Comparison of ENCODE assay signal across 23 cellular contexts in the genomic region with DNA sequence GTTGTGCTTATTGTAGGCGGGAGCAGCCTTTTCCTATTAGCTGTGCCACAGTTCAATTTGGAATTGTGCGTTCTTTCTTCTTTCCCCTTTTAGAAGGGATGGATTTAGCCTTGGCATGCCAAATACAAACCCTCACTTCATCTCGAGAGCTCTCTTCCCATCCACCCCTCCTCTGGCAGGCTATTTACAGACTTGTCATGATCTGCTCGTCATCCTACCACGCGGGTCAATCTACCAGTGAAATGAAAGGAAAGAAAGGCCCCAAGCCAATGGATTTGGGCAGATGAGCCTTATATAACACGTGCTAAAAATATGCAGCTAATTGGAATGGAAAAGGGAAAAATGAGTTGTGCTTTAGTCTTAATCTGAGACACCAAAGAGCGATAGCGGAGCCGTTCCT.
A peak's percentile ranks its signal among the peaks of the same experiment; 100 is the strongest.
DNase-seq lines count a peak whose midpoint lies in the region; ATAC-seq and TF ChIP-seq lines count a peak whose summit lies in the region.
"Had no signal": no experiment of that assay in that cellular context is flagged by ENCODE, and none has a peak within 500 bp of the region (broad histone marks: within the 10 kb centered on the region; RNA-seq: fewer than 3 reads in every experiment).

No MANE protein-coding gene starts in this region.

- no TSS peak for BruUV-seq in mammary epithelial cell (replicated peaks; lab: Mats Ljungman, UMichigan)

- DNase-seq in CD14-positive monocyte (ENCODE audit: low spot score) (no peak), cerebellum (ENCODE audit: low spot score) (peak; percentile 94), left cardiac atrium (peak; percentile 63), putamen (ENCODE audit: low spot score) (peak; percentile 88), mammary epithelial cell (no peak)
- no peak for DNase-seq in effector CD4-positive, alpha-beta T cell
- DNase-seq: activated CD4-positive, alpha-beta T cell treated with anti-CD3 and anti-CD28 coated beads, Interleukin-2, amount 10 ng/mL, durations not matched to agents 7 days and 5 days; brain microvascular endothelial cell; dermis blood vessel endothelial cell; IMR-90; islet precursor cell; NCI-H1105 treated with DMSO at 0.1 percent for 48 hours; NCI-H2081 treated with DMSO at 0.1 percent for 48 hours; T-helper 17 cell had no signal

- H3K27me3 Mint-ChIP-seq in CD14-positive monocyte (ENCODE audit: low read depth in 3 of 3) = peaks cover 0 to 2% (median 0%) of the 10 kb centered on the region in 3 donors
- H3K27me3 Mint-ChIP-seq: activated CD4-positive, alpha-beta T cell treated with anti-CD3 and anti-CD28 coated beads, Interleukin-2, amount 10 ng/mL, durations not matched to agents 7 days and 5 days; activated naive CD8-positive, alpha-beta T cell; activated T-helper 17 cell treated with anti-CD3 and anti-CD28 coated beads, Interleukin-2, amount 50 U/mL, for 72 hours; T-helper 17 cell had no signal

- no peak overlapping the region for H2AFZ ChIP-seq in mammary epithelial cell (ENCODE audit: low read depth, low read length)

- H3K27me3 ChIP-seq in mammary epithelial cell (ENCODE audit: insufficient read depth, low read length) = no peaks in the 10 kb centered on the region
- H3K27me3 ChIP-seq: brain microvascular endothelial cell, vagina had no signal

- CTCF ChIA-PET in mammary epithelial cell (lab: Charles Lee; ENCODE audit: low non-redundant PET) = no interaction called here

- in situ Hi-C loops in mammary epithelial cell (cut with MboI; ENCODE audit: low sequenced_read_pairs in 2 of 2) = no loop called here

- 91% methylated on average over 9 of the region's 10 CpGs for WGBS in mammary epithelial cell (ENCODE audit: low coverage, missing lambda C conversion rate)

- peaks cover 20% of the 10 kb centered on the region for H3K4me1 Mint-ChIP-seq in CD14-positive monocyte
- H3K4me1 Mint-ChIP-seq: activated CD4-positive, alpha-beta T cell treated with anti-CD3 and anti-CD28 coated beads, Interleukin-2, amount 10 ng/mL, durations not matched to agents 7 days and 5 days; activated T-helper 17 cell treated with anti-CD3 and anti-CD28 coated beads, Interleukin-2, amount 50 U/mL, for 72 hours; T-helper 17 cell had no signal

- no peaks in the 10 kb centered on the region for H3K9me3 ChIP-seq in mammary epithelial cell (replicated peaks; ENCODE audit: insufficient read depth, low read length)
- H3K9me3 ChIP-seq: HAP-1, vagina had no signal

- no peak overlapping the region for H3K4me3 Mint-ChIP-seq in CD14-positive monocyte
- H3K4me3 Mint-ChIP-seq: activated CD4-positive, alpha-beta T cell treated with anti-CD3 and anti-CD28 coated beads, Interleukin-2, amount 10 ng/mL, durations not matched to agents 7 days and 5 days; activated naive CD8-positive, alpha-beta T cell; activated T-helper 17 cell treated with anti-CD3 and anti-CD28 coated beads, Interleukin-2, amount 50 U/mL, for 72 hours; T-helper 17 cell had no signal

- ATAC-seq in left cardiac atrium = peak; percentile 82 to 84
- ATAC-seq in GM21390 (IDR thresholded peaks at IDR 0.05; ENCODE audit: unreplicated experiment) = no peak
- no peak for ATAC-seq in HG02571 (IDR thresholded peaks at IDR 0.05; ENCODE audit: unreplicated experiment)
- ATAC-seq: activated T-helper 17 cell treated with anti-CD3 and anti-CD28 coated beads, Interleukin-2, amount 50 U/mL, for 72 hours; Panc1; sciatic nerve; T-helper 17 cell had no signal

- peaks cover 0 to 4% of the 10 kb centered on the region in 2 donors for H3K36me3 Mint-ChIP-seq in CD14-positive monocyte

- intact Hi-C loops in CD14-positive monocyte (cut with micrococcal nuclease) (no loop called here), left cardiac atrium (cut with DNase I) (no loop called here), mammary epithelial cell (cut with micrococcal nuclease) (no loop called here)

- dilution Hi-C loops in mammary epithelial cell (cut with HindIII; ENCODE audit: low sequenced_read_pairs) = loop anchor here (5.0 kb wide), 1 partner anchor 292 kb away; no protein-coding TSS in a partner anchor

- H4K20me1 ChIP-seq in mammary epithelial cell (ENCODE audit: insufficient read depth, low read length) = no peaks in the 10 kb centered on the region

- H3K79me2 ChIP-seq in mammary epithelial cell (ENCODE audit: insufficient read depth, low read length) = no peaks in the 10 kb centered on the region

- no peak overlapping the region for H3K4me3 ChIP-seq in mammary epithelial cell (replicated peaks in 1 of 3; ENCODE audit: insufficient read depth in 1 of 3, low read depth in 2 of 3, low read length in 3 of 3)
- H3K4me3 ChIP-seq: HAP-1, lung, vagina had no signal

- peaks cover 20% of the 10 kb centered on the region for H3K4me1 ChIP-seq in mammary epithelial cell (ENCODE audit: insufficient read depth, low read length)
- H3K4me1 ChIP-seq: HAP-1 had no signal

- no peak overlapping the region for H3K4me2 ChIP-seq in mammary epithelial cell (ENCODE audit: insufficient read depth, low read depth, low read length)

- H3K27ac Mint-ChIP-seq in CD14-positive monocyte = peak overlapping the region in 6 of 7 donors; percentile 7 to 74 (median 24)
- H3K27ac Mint-ChIP-seq: activated CD4-positive, alpha-beta T cell treated with anti-CD3 and anti-CD28 coated beads, Interleukin-2, amount 10 ng/mL, durations not matched to agents 7 days and 5 days; activated naive CD8-positive, alpha-beta T cell; activated T-helper 17 cell treated with anti-CD3 and anti-CD28 coated beads, Interleukin-2, amount 50 U/mL, for 72 hours; T-helper 17 cell had no signal

- H3K36me3 ChIP-seq in mammary epithelial cell (ENCODE audit: insufficient read depth, low read length) = no peaks in the 10 kb centered on the region
- H3K36me3 ChIP-seq: brain microvascular endothelial cell, HAP-1, vagina had no signal

- no peak overlapping the region for H3K9ac ChIP-seq in mammary epithelial cell (ENCODE audit: insufficient read depth, low read length)

- H3K9me3 Mint-ChIP-seq in CD14-positive monocyte = no peaks in the 10 kb centered on the region
- H3K9me3 Mint-ChIP-seq: activated T-helper 17 cell treated with anti-CD3 and anti-CD28 coated beads, Interleukin-2, amount 50 U/mL, for 72 hours had no signal

- no peak overlapping the region for H3K27ac ChIP-seq in mammary epithelial cell (ENCODE audit: insufficient read depth, low read depth, low read length)
- H3K27ac ChIP-seq: brain microvascular endothelial cell, vagina had no signal

- no peak for TF ChIP-seq CTCF in CD14-positive monocyte (IDR thresholded peaks at IDR 0.05)
- no peak for TF ChIP-seq CTCF in mammary epithelial cell (conservative IDR thresholded peaks at IDR 0.05 in 1 of 2, IDR thresholded peaks at IDR 0.05 in 1 of 2; ENCODE audit: extremely low read depth in 1 of 2, insufficient read depth in 1 of 2, low read depth in 1 of 2, low read length in 2 of 2)

Comparison
In these comparisons a context has a peak if more than half of its experiments do, and no peak if none do; other contexts are left out.
1. DNase-seq: peak in cerebellum (single experiment), left cardiac atrium (single experiment) and putamen (single experiment); none in CD14-positive monocyte (single experiment), effector CD4-positive, alpha-beta T cell (single experiment) and mammary epithelial cell (single experiment).
2. ATAC-seq: peak in left cardiac atrium (2 of 2); none in GM21390 (single experiment) and HG02571 (single experiment).